10 cellular contexts compared by ENCODE assay signal in genomic region chr20:64223526-64224067, GRCh38. TPM values are rescaled to one million over a fixed set of nuclear protein-coding genes. Genes with fewer than 3 reads are reported as not detected.
DNase-seq lines count a peak whose midpoint lies in the region; ATAC-seq and TF ChIP-seq lines count a peak whose summit lies in the region.
"Had no signal": no experiment of that assay in that cellular context is flagged by ENCODE, and none has a peak within 500 bp of the region (broad histone marks: within the 10 kb centered on the region; RNA-seq: fewer than 3 reads in every experiment).

No MANE protein-coding gene starts in this region.

- no peak overlapping the region for H2AFZ ChIP-seq in DND-41 (ENCODE audit: low read depth, low read length)

- H3K9ac ChIP-seq in DND-41 (ENCODE audit: low read depth, low read length): no peak overlapping the region

- H3K27ac ChIP-seq in DND-41 (ENCODE audit: low read length): no peak overlapping the region
- H3K27ac ChIP-seq in effector memory CD4-positive, alpha-beta T cell (ENCODE audit: insufficient read depth, low read length, poor library complexity, severe bottlenecking): no peak overlapping the region

- DNase-seq in DND-41 (no peak), NCI-H2196 treated with DMSO at 0.1 percent for 48 hours (lab: John Stamatoyannopoulos, UW; ENCODE audit: unreplicated experiment) (peak; percentile 76), endothelial cell (ENCODE audit: low spot score) (peak; percentile 78), HuH-7.5 (ENCODE audit: low spot score) (no peak), SW 1271 (lab: John Stamatoyannopoulos, UW) (no peak)
- no peak for DNase-seq in effector memory CD4-positive, alpha-beta T cell
- DNase-seq: midbrain had no signal

- H3K9me3 ChIP-seq in DND-41 (ENCODE audit: insufficient read depth, low read length, severe bottlenecking): no peaks in the 10 kb centered on the region
- no peaks in the 10 kb centered on the region for H3K9me3 ChIP-seq in effector memory CD4-positive, alpha-beta T cell (ENCODE audit: control insufficient read depth, low read length)

- H3K9me3 Mint-ChIP-seq in endothelial cell (ENCODE audit: unreplicated experiment) (no peaks in the 10 kb centered on the region), nephron (no peaks in the 10 kb centered on the region)

- no peak overlapping the region for H3K4me2 ChIP-seq in DND-41 (ENCODE audit: insufficient read depth, low read length)

- H3K4me3 Mint-ChIP-seq in endothelial cell (ENCODE audit: unreplicated experiment) (no peak overlapping the region), nephron (peak overlapping the region; percentile 27 to 54 (median 33))
- H3K4me3 Mint-ChIP-seq: activated naive CD8-positive, alpha-beta T cell had no signal

- no peaks in the 10 kb centered on the region for H3K36me3 ChIP-seq in DND-41 (ENCODE audit: insufficient read depth, low read length)
- no peaks in the 10 kb centered on the region for H3K36me3 ChIP-seq in effector memory CD4-positive, alpha-beta T cell (ENCODE audit: control insufficient read depth, insufficient read depth, low read length)

- H3K36me3 Mint-ChIP-seq in endothelial cell (ENCODE audit: low read depth, unreplicated experiment) (no peaks in the 10 kb centered on the region), nephron (ENCODE audit: low read depth) (no peaks in the 10 kb centered on the region)
- H3K36me3 Mint-ChIP-seq: activated naive CD8-positive, alpha-beta T cell had no signal

- H3K79me2 ChIP-seq in DND-41 (ENCODE audit: insufficient read depth, low read length): no peaks in the 10 kb centered on the region

- peaks cover 12% of the 10 kb centered on the region for H4K20me1 ChIP-seq in DND-41 (ENCODE audit: insufficient read depth, low read length)

- peaks cover 27% of the 10 kb centered on the region for H3K4me1 Mint-ChIP-seq in endothelial cell (ENCODE audit: unreplicated experiment)
- peaks cover 57% of the 10 kb centered on the region for H3K4me1 Mint-ChIP-seq in nephron

- peaks cover 8% of the 10 kb centered on the region for H3K27me3 Mint-ChIP-seq in endothelial cell (ENCODE audit: unreplicated experiment)
- H3K27me3 Mint-ChIP-seq in nephron (ENCODE audit: low read depth): peaks cover 17% of the 10 kb centered on the region
- H3K27me3 Mint-ChIP-seq: activated naive CD8-positive, alpha-beta T cell had no signal

- peaks cover 7% of the 10 kb centered on the region for H3K27me3 ChIP-seq in DND-41 (ENCODE audit: insufficient read depth, low read length, poor library complexity)
- no peaks in the 10 kb centered on the region for H3K27me3 ChIP-seq in effector memory CD4-positive, alpha-beta T cell (replicated peaks; ENCODE audit: control insufficient read depth, insufficient read depth, low read length, poor library complexity, severe bottlenecking)

- H3K27ac Mint-ChIP-seq in endothelial cell (ENCODE audit: unreplicated experiment) (no peak overlapping the region), nephron (peak overlapping the region; percentile 95 to 96 (median 96))
- H3K27ac Mint-ChIP-seq: activated naive CD8-positive, alpha-beta T cell had no signal

- peak; percentile 11 for TF ChIP-seq CTCF in DND-41 (IDR thresholded peaks at IDR 0.05; ENCODE audit: borderline replicate concordance, extremely low read depth, low read length, poor library complexity, severe bottlenecking)
- no peak for TF ChIP-seq CTCF in endothelial cell (IDR thresholded peaks at IDR 0.05; ENCODE audit: unreplicated experiment)
- TF ChIP-seq CTCF in nephron (IDR thresholded peaks at IDR 0.05; ENCODE audit: unreplicated experiment in 3 of 3): peak; percentile 45 to 63 (median 48)

- H3K4me3 ChIP-seq in DND-41 (ENCODE audit: low read depth in 1 of 2, low read length in 2 of 2): no peak overlapping the region
- no peak overlapping the region for H3K4me3 ChIP-seq in effector memory CD4-positive, alpha-beta T cell (ENCODE audit: insufficient read depth, low read depth, low read length, poor library complexity, severe bottlenecking)

- H3K4me1 ChIP-seq in DND-41 (ENCODE audit: insufficient read depth, low read length): no peaks in the 10 kb centered on the region
- H3K4me1 ChIP-seq in effector memory CD4-positive, alpha-beta T cell (ENCODE audit: control insufficient read depth, insufficient read depth, low read length, poor library complexity, severe bottlenecking): peaks cover 10% of the 10 kb centered on the region

- ATAC-seq in DND-41 (ENCODE audit: insufficient read depth, low read depth) (peak; percentile 37; the same call in 1 of the 3 replicates), HG03565 (IDR thresholded peaks at IDR 0.05; ENCODE audit: unreplicated experiment) (no peak)

RNA-seq across cellular contexts. Expression of gene PCMTD2, which starts 32.0 kb away (rescaled TPM):
- 104 TPM for total RNA-seq in endothelial cell (ENCODE audit: unreplicated experiment)

RNA-seq across cellular contexts. Expression of gene MYT1, which starts 59.3 kb away (rescaled TPM):
- 0.74 TPM for total RNA-seq in endothelial cell (ENCODE audit: unreplicated experiment)

Comparison
In these comparisons a context has a peak if more than half of its experiments do, and no peak if none do; other contexts are left out.
1. DNase-seq: peak in NCI-H2196 treated with DMSO at 0.1 percent for 48 hours (single experiment) and endothelial cell (single experiment); none in DND-41 (single experiment), effector memory CD4-positive, alpha-beta T cell (0 of 3), HuH-7.5 (single experiment) and SW 1271 (0 of 2).